In the genomic region with DNA sequence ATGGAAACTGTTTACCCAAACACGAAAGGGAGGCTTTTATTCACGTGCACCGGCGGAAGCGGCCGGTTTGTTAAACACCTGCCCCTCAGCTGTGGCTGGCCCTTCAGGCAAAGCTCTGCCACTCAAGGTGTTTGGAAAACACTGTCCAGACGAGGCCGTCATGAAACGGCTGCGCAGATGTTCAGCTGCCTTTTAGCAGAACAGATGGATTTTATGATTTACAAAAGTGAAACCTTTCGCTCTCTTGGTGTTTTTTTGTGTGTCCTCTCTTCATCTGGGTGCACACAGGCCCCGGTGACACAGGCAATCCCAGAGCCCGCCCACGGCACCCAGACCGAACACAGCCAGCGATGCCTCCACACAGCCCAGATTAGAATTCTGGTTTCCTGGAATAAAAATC, we compare ENCODE assay signal across 21 cellular contexts.
DNase-seq lines count a peak whose midpoint lies in the region; ATAC-seq and TF ChIP-seq lines count a peak whose summit lies in the region.
"Had no signal": no experiment of that assay in that cellular context is flagged by ENCODE, and none has a peak within 500 bp of the region (broad histone marks: within the 10 kb centered on the region; RNA-seq: fewer than 3 reads in every experiment).

No MANE protein-coding gene starts in this region.

- no peak overlapping the region for H3K27ac Mint-ChIP-seq in T-helper 2 cell treated with Interferon-gamma antibody and Interleukin-4, amounts not matched to agents 5 μg/mL and 100 μg/mL, for 36 hours
- H3K27ac Mint-ChIP-seq: activated CD4-positive, alpha-beta memory T cell treated with anti-CD3 and anti-CD28 coated beads, Interleukin-2, amount 10 ng/mL, durations not matched to agents 7 days and 5 days; stimulated activated naive CD8-positive, alpha-beta T cell treated with anti-CD3 and anti-CD28 coated beads, Interleukin-15, Interleukin-2, amounts not matched to agents 100 ng/mL and 50 ng/mL, for 24 hours had no signal

- no peaks in the 10 kb centered on the region for H3K36me3 Mint-ChIP-seq in T-helper 2 cell treated with Interferon-gamma antibody and Interleukin-4, amounts not matched to agents 5 μg/mL and 100 μg/mL, for 36 hours (ENCODE audit: low read depth)

- no peak overlapping the region for H3K4me3 Mint-ChIP-seq in T-helper 2 cell treated with Interferon-gamma antibody and Interleukin-4, amounts not matched to agents 5 μg/mL and 100 μg/mL, for 36 hours
- H3K4me3 Mint-ChIP-seq: activated CD4-positive, alpha-beta memory T cell treated with anti-CD3 and anti-CD28 coated beads, Interleukin-2, amount 10 ng/mL, durations not matched to agents 7 days and 5 days; stimulated activated naive CD8-positive, alpha-beta T cell treated with anti-CD3 and anti-CD28 coated beads, Interleukin-15, Interleukin-2, amounts not matched to agents 100 ng/mL and 50 ng/mL, for 24 hours had no signal

- H3K9me3 Mint-ChIP-seq in T-helper 2 cell treated with Interferon-gamma antibody and Interleukin-4, amounts not matched to agents 5 μg/mL and 100 μg/mL, for 36 hours: peaks cover 14% of the 10 kb centered on the region

- DNase-seq in COLO668 (lab: John Stamatoyannopoulos, UW; ENCODE audit: unreplicated experiment) (peak; percentile 81), NCI-H1105 (lab: John Stamatoyannopoulos, UW) (peak; percentile 86), NCI-H345 treated with DMSO at 0.1 percent for 48 hours (lab: John Stamatoyannopoulos, UW; ENCODE audit: unreplicated experiment) (peak; percentile 60), NCI-H69 (lab: John Stamatoyannopoulos, UW) (no peak)
- DNase-seq in T-helper 2 cell treated with Interferon-gamma antibody and Interleukin-4, amounts not matched to agents 5 μg/mL and 100 μg/mL, for 36 hours (ENCODE audit: low spot score): no peak
- DNase-seq in activated naive CD4-positive, alpha-beta T cell treated with anti-CD3 and anti-CD28 coated beads, Interleukin-2, amount 50 U/mL, for 16 hours: no peak
- DNase-seq: activated CD4-positive, alpha-beta memory T cell treated with anti-CD3 and anti-CD28 coated beads, Interleukin-2, amount 10 ng/mL, durations not matched to agents 7 days and 5 days; activated CD4-positive, CD25-positive, alpha-beta regulatory T cell; activated naive CD4-positive, alpha-beta T cell; amniotic stem cell; DND-41; heart left ventricle; Kasumi-1; OCI-M1; SJCRH30; small intestine; stimulated activated CD4-positive, alpha-beta T cell treated with anti-CD3 and anti-CD28 coated beads, Interleukin-4, amount 100 ng/mL, for 24 hours; transverse colon had no signal

- no peak for ATAC-seq in SK-N-SH treated with all-trans-retinoic acid at 6 μM for 48 hours
- ATAC-seq in HG02973 (IDR thresholded peaks at IDR 0.05; ENCODE audit: unreplicated experiment): no peak
- ATAC-seq: heart left ventricle had no signal

- H3K27me3 Mint-ChIP-seq in T-helper 2 cell treated with Interferon-gamma antibody and Interleukin-4, amounts not matched to agents 5 μg/mL and 100 μg/mL, for 36 hours (ENCODE audit: low read depth): no peaks in the 10 kb centered on the region
- H3K27me3 Mint-ChIP-seq: activated CD4-positive, alpha-beta memory T cell treated with anti-CD3 and anti-CD28 coated beads, Interleukin-2, amount 10 ng/mL, durations not matched to agents 7 days and 5 days had no signal

- H3K4me1 Mint-ChIP-seq in T-helper 2 cell treated with Interferon-gamma antibody and Interleukin-4, amounts not matched to agents 5 μg/mL and 100 μg/mL, for 36 hours (ENCODE audit: low read depth): no peaks in the 10 kb centered on the region
- H3K4me1 Mint-ChIP-seq: activated CD4-positive, alpha-beta memory T cell treated with anti-CD3 and anti-CD28 coated beads, Interleukin-2, amount 10 ng/mL, durations not matched to agents 7 days and 5 days had no signal

TF ChIP-seq in SK-N-SH treated with all-trans-retinoic acid at 6 μM for 48 hours, 23 proteins besides CTCF, POLR2A, EP300 and RAD21:
- TF ChIP-seq BACH2 (CRISPR knock-in tag; IDR thresholded peaks at IDR 0.05; ENCODE audit: borderline replicate concordance) (no peak), ISL1 (CRISPR knock-in tag; IDR thresholded peaks at IDR 0.05) (no peak), TCF4 (CRISPR knock-in tag; IDR thresholded peaks at IDR 0.05; ENCODE audit: borderline replicate concordance) (peak; percentile 75; the same call in 1 of the 2 replicates)

Comparison
In these comparisons a context has a peak if more than half of its experiments do, and no peak if none do; other contexts are left out.
1. DNase-seq: peak in COLO668 (single experiment), NCI-H1105 (single experiment) and NCI-H345 treated with DMSO at 0.1 percent for 48 hours (single experiment); none in T-helper 2 cell treated with Interferon-gamma antibody and Interleukin-4, amounts not matched to agents 5 μg/mL and 100 μg/mL, for 36 hours (single experiment), activated naive CD4-positive, alpha-beta T cell treated with anti-CD3 and anti-CD28 coated beads, Interleukin-2, amount 50 U/mL, for 16 hours (single experiment) and NCI-H69 (single experiment).